Comparison of ENCODE assay signal across 16 cellular contexts in genomic region chr5:116508835-116509234, GRCh38.
DNase-seq lines count a peak whose midpoint lies in the region; ATAC-seq and TF ChIP-seq lines count a peak whose summit lies in the region.
"Had no signal": no experiment of that assay in that cellular context is flagged by ENCODE, and none has a peak within 500 bp of the region (broad histone marks: within the 10 kb centered on the region; RNA-seq: fewer than 3 reads in every experiment).

No MANE protein-coding gene starts in this region.

- H3K27ac Mint-ChIP-seq in glutamatergic neuron (ENCODE audit: unreplicated experiment) (peak overlapping the region; percentile 72), Caco-2 (ENCODE audit: unreplicated experiment) (no peak overlapping the region)
- H3K27ac Mint-ChIP-seq in activated CD8-positive, alpha-beta memory T cell treated with anti-CD3 and anti-CD28 coated beads, Interleukin-2, amount 10 ng/mL, durations not matched to agents 7 days and 5 days = no peak overlapping the region
- H3K27ac Mint-ChIP-seq: CD4-positive, alpha-beta T cell; IgD-negative memory B cell had no signal

- no peak overlapping the region for H3K4me2 ChIP-seq in neuronal stem cell (ENCODE audit: insufficient read depth, low read length, poor library complexity, severe bottlenecking)

- DNase-seq in glutamatergic neuron = no peak
- no peak for DNase-seq in neuronal stem cell (ENCODE audit: low spot score)
- DNase-seq in Caco-2 = no peak
- no peak for DNase-seq in activated CD8-positive, alpha-beta memory T cell treated with anti-CD3 and anti-CD28 coated beads, Interleukin-2, amount 10 ng/mL, durations not matched to agents 7 days and 5 days
- DNase-seq: AML-193; CD4-positive, alpha-beta T cell; DMS79 treated with DMSO at 0.1 percent for 48 hours; GF-D8; KBM-7 had no signal

- H3K4me3 ChIP-seq in HEK293 (ENCODE audit: low read depth, low read length) (no peak overlapping the region), neuronal stem cell (ENCODE audit: low read length in 2 of 2) (no peak overlapping the region), Caco-2 (ENCODE audit: low read depth, low read length) (no peak overlapping the region)
- H3K4me3 ChIP-seq: HAP-1 had no signal

- H3K9me3 Mint-ChIP-seq in glutamatergic neuron (ENCODE audit: unreplicated experiment) = peaks cover 14% of the 10 kb centered on the region
- H3K9me3 Mint-ChIP-seq in Caco-2 (ENCODE audit: unreplicated experiment) = no peaks in the 10 kb centered on the region
- H3K9me3 Mint-ChIP-seq in activated CD8-positive, alpha-beta memory T cell treated with anti-CD3 and anti-CD28 coated beads, Interleukin-2, amount 10 ng/mL, durations not matched to agents 7 days and 5 days (ENCODE audit: low read depth) = no peaks in the 10 kb centered on the region
- H3K9me3 Mint-ChIP-seq: CD4-positive, alpha-beta T cell had no signal

- no peak for TF ChIP-seq CTCF in HEK293 (tag by site-specific recombination; IDR thresholded peaks at IDR 0.05)
- no peak for TF ChIP-seq CTCF in glutamatergic neuron (IDR thresholded peaks at IDR 0.05; ENCODE audit: partially characterized antibody, unreplicated experiment)
- TF ChIP-seq CTCF in Caco-2 (IDR thresholded peaks at IDR 0.05; ENCODE audit: insufficient read depth in 1 of 2, low read depth in 1 of 2, low read length in 1 of 2, severe bottlenecking in 1 of 2, unreplicated experiment in 1 of 2) = no peak

- peak overlapping the region; percentile 63 for H3K18ac ChIP-seq in neuronal stem cell (ENCODE audit: low read length)

- H3K4me1 ChIP-seq in HEK293 (ENCODE audit: control insufficient read depth, insufficient read depth, low read length) (peaks cover 37% of the 10 kb centered on the region), neuronal stem cell (ENCODE audit: control insufficient read depth in 2 of 2, insufficient read depth in 1 of 2, low read depth in 1 of 2, low read length in 2 of 2) (peaks cover 2 to 8% of the 10 kb centered on the region in 2 donors), Caco-2 (peaks cover 7% of the 10 kb centered on the region; the same call in 1 of the 2 replicates)

- no peak overlapping the region for H2AFZ ChIP-seq in neuronal stem cell (ENCODE audit: low read length)

- no peak overlapping the region for H2AK5ac ChIP-seq in neuronal stem cell (ENCODE audit: low read depth, low read length)

- H3K9me3 ChIP-seq in HEK293 (ENCODE audit: control insufficient read depth, insufficient read depth, low read depth, low read length) (no peaks in the 10 kb centered on the region), neuronal stem cell (replicated peaks in 1 of 2; ENCODE audit: control insufficient read depth in 2 of 2, insufficient read depth in 1 of 2, low read depth in 1 of 2, low read length in 2 of 2) (no peaks in the 10 kb centered on the region), Caco-2 (no peaks in the 10 kb centered on the region)
- H3K9me3 ChIP-seq: HAP-1 had no signal

- H4K8ac ChIP-seq in neuronal stem cell (ENCODE audit: low read depth, low read length) = no peak overlapping the region

- no TSS peak for BruUV-seq in Caco-2 (replicated peaks; lab: Mats Ljungman, UMichigan)

- no peak overlapping the region for H2BK12ac ChIP-seq in neuronal stem cell (ENCODE audit: low read length)

- H3K27me3 ChIP-seq in neuronal stem cell (ENCODE audit: control insufficient read depth in 3 of 3, insufficient read depth in 3 of 3, low read depth in 1 of 3, low read length in 3 of 3) (no peaks in the 10 kb centered on the region), Caco-2 (replicated peaks; ENCODE audit: control insufficient read depth, insufficient read depth, low read length) (no peaks in the 10 kb centered on the region)

- POLR2A ChIA-PET in HEK293 (lab: Yijun Ruan, JAX) (no interaction called here), Caco-2 (lab: Charles Lee) (no interaction called here)

- H2BK5ac ChIP-seq in neuronal stem cell (ENCODE audit: low read length) = no peak overlapping the region

- H3K79me1 ChIP-seq in neuronal stem cell (ENCODE audit: low read depth, low read length) = peaks cover 5% of the 10 kb centered on the region

- no peak overlapping the region for H2BK15ac ChIP-seq in neuronal stem cell (ENCODE audit: low read length)

- no peaks in the 10 kb centered on the region for H3K36me3 ChIP-seq in HEK293 (ENCODE audit: control insufficient read depth in 2 of 2, insufficient read depth in 1 of 2, low read length in 2 of 2)
- H3K36me3 ChIP-seq in neuronal stem cell (replicated peaks in 1 of 2; ENCODE audit: control insufficient read depth in 2 of 2, insufficient read depth in 2 of 2, low read length in 2 of 2) = peaks cover 0 to 2% of the 10 kb centered on the region in 2 donors
- H3K36me3 ChIP-seq in Caco-2 (ENCODE audit: control insufficient read depth, insufficient read depth, low read length) = no peaks in the 10 kb centered on the region

- no peak overlapping the region for H3K27ac ChIP-seq in HEK293 (ENCODE audit: extremely low read depth, low read depth, low read length)
- H3K27ac ChIP-seq in neuronal stem cell (replicated peaks; ENCODE audit: low read length) = peak overlapping the region; percentile 5
- H3K27ac ChIP-seq: C4-2B had no signal

- no CpG with 5 or more reads among the region's 6 CpGs for WGBS in neuronal stem cell (ENCODE audit: extremely low coverage in 2 of 2, insufficient read length in 2 of 2, insufficient replicate concordance in 1 of 2), 2 donors

- intact Hi-C loops in Caco-2 (cut with micrococcal nuclease; ENCODE audit: unreplicated experiment) = no loop called here

- H3K9ac ChIP-seq in neuronal stem cell (ENCODE audit: low read depth, low read length, poor library complexity) = no peak overlapping the region

- H3K36me3 Mint-ChIP-seq in glutamatergic neuron (ENCODE audit: unreplicated experiment) = no peaks in the 10 kb centered on the region
- no peaks in the 10 kb centered on the region for H3K36me3 Mint-ChIP-seq in Caco-2 (ENCODE audit: insufficient read depth, unreplicated experiment)
- no peaks in the 10 kb centered on the region for H3K36me3 Mint-ChIP-seq in activated CD8-positive, alpha-beta memory T cell treated with anti-CD3 and anti-CD28 coated beads, Interleukin-2, amount 10 ng/mL, durations not matched to agents 7 days and 5 days

- H4K91ac ChIP-seq in neuronal stem cell (ENCODE audit: low read depth, low read length, poor library complexity) = no peak overlapping the region

- H3K4me3 Mint-ChIP-seq in glutamatergic neuron (ENCODE audit: unreplicated experiment) (peak overlapping the region; percentile 35), Caco-2 (ENCODE audit: unreplicated experiment) (no peak overlapping the region)
- no peak overlapping the region for H3K4me3 Mint-ChIP-seq in activated CD8-positive, alpha-beta memory T cell treated with anti-CD3 and anti-CD28 coated beads, Interleukin-2, amount 10 ng/mL, durations not matched to agents 7 days and 5 days
- H3K4me3 Mint-ChIP-seq: CD4-positive, alpha-beta T cell; IgD-negative memory B cell had no signal

- CTCF ChIA-PET in HEK293 (lab: Yijun Ruan, JAX) (interaction anchor here (0.6 kb wide), 1 partner anchor 8 kb away, joined by 4 read pairs; no protein-coding TSS in a partner anchor), Caco-2 (lab: Charles Lee) (no interaction called here)
- CTCF ChIA-PET in activated CD8-positive, alpha-beta memory T cell treated with anti-CD3 and anti-CD28 coated beads, Interleukin-2, amount 10 ng/mL, durations not matched to agents 7 days and 5 days (lab: Charles Lee) = no interaction called here

- ATAC-seq in activated CD8-positive, alpha-beta memory T cell treated with anti-CD3 and anti-CD28 coated beads, Interleukin-2, amount 10 ng/mL, durations not matched to agents 7 days and 5 days = no peak
- ATAC-seq in HG02763 (IDR thresholded peaks at IDR 0.05; ENCODE audit: unreplicated experiment) = no peak
- ATAC-seq in GM19455 (IDR thresholded peaks at IDR 0.05; ENCODE audit: unreplicated experiment) = no peak
- ATAC-seq: HepG2 had no signal

- no peak overlapping the region for H3K23ac ChIP-seq in neuronal stem cell (ENCODE audit: low read depth, low read length, poor library complexity)

- H3K14ac ChIP-seq in neuronal stem cell (ENCODE audit: low read length) = no peak overlapping the region

- H2BK120ac ChIP-seq in neuronal stem cell (ENCODE audit: low read depth, low read length) = no peak overlapping the region

- H3K4ac ChIP-seq in neuronal stem cell (ENCODE audit: low read length) = no peak overlapping the region

- peaks cover 4% of the 10 kb centered on the region for H3K27me3 Mint-ChIP-seq in glutamatergic neuron (ENCODE audit: unreplicated experiment)
- no peaks in the 10 kb centered on the region for H3K27me3 Mint-ChIP-seq in Caco-2 (ENCODE audit: insufficient read depth, unreplicated experiment)
- no peaks in the 10 kb centered on the region for H3K27me3 Mint-ChIP-seq in activated CD8-positive, alpha-beta memory T cell treated with anti-CD3 and anti-CD28 coated beads, Interleukin-2, amount 10 ng/mL, durations not matched to agents 7 days and 5 days
- H3K27me3 Mint-ChIP-seq: CD4-positive, alpha-beta T cell; IgD-negative memory B cell had no signal

- H3K4me1 Mint-ChIP-seq in glutamatergic neuron (ENCODE audit: low read depth, unreplicated experiment) = peaks cover 65% of the 10 kb centered on the region
- H3K4me1 Mint-ChIP-seq in Caco-2 (ENCODE audit: low read depth, unreplicated experiment) = peaks cover 16% of the 10 kb centered on the region
- H3K4me1 Mint-ChIP-seq in activated CD8-positive, alpha-beta memory T cell treated with anti-CD3 and anti-CD28 coated beads, Interleukin-2, amount 10 ng/mL, durations not matched to agents 7 days and 5 days = no peaks in the 10 kb centered on the region
- H3K4me1 Mint-ChIP-seq: IgD-negative memory B cell had no signal

TF ChIP-seq in HEK293, 187 proteins besides CTCF, POLR2A, EP300 and RAD21 (continues in another document):
- TF ChIP-seq KLF17 (tag by site-specific recombination; IDR thresholded peaks at IDR 0.05) = no peak
